Comparison of ENCODE assay signal across 12 cellular contexts in genomic region chr5:172380992-172381643, GRCh38.
DNase-seq lines count a peak whose midpoint lies in the region; ATAC-seq and TF ChIP-seq lines count a peak whose summit lies in the region.
"Had no signal": no experiment of that assay in that cellular context is flagged by ENCODE, and none has a peak within 500 bp of the region (broad histone marks: within the 10 kb centered on the region; RNA-seq: fewer than 3 reads in every experiment).

No MANE protein-coding gene starts in this region.

- H3K36me3 ChIP-seq in rectal smooth muscle tissue (ENCODE audit: control insufficient read depth, insufficient read depth, low read length), result peaks cover 2% of the 10 kb centered on the region

- CTCF ChIA-PET in activated naive CD4-positive, alpha-beta T cell treated with anti-CD3 and anti-CD28 coated beads for 36 hours (lab: Charles Lee), result no interaction called here

- peak; percentile 80 for DNase-seq in G401 (ENCODE audit: low spot score)
- DNase-seq in RPMI7951 (ENCODE audit: low read depth), result peak; percentile 24
- DNase-seq in cardiac septum (ENCODE audit: low spot score), result peak; percentile 82
- DNase-seq in progenitor cell of endocrine pancreas (ENCODE audit: low spot score, unreplicated experiment), result no peak
- DNase-seq in activated CD8-positive, alpha-beta memory T cell treated with anti-CD3 and anti-CD28 coated beads for 24 hours, result no peak
- no peak for DNase-seq in activated naive CD4-positive, alpha-beta T cell treated with anti-CD3 and anti-CD28 coated beads for 36 hours
- DNase-seq: immature natural killer cell; stimulated activated CD4-positive, alpha-beta T cell treated with anti-CD3 and anti-CD28 coated beads, Interleukin-4, amount 100 ng/mL, for 1 hour; T-helper 9 cell had no signal

- H3K9me3 Mint-ChIP-seq in progenitor cell of endocrine pancreas (ENCODE audit: low read depth), result no peaks in the 10 kb centered on the region
- no peaks in the 10 kb centered on the region for H3K9me3 Mint-ChIP-seq in activated naive CD4-positive, alpha-beta T cell treated with anti-CD3 and anti-CD28 coated beads for 36 hours

- H3K27me3 Mint-ChIP-seq in progenitor cell of endocrine pancreas, result no peaks in the 10 kb centered on the region
- no peaks in the 10 kb centered on the region for H3K27me3 Mint-ChIP-seq in activated naive CD4-positive, alpha-beta T cell treated with anti-CD3 and anti-CD28 coated beads for 36 hours (ENCODE audit: low read depth)

- peaks cover 11% of the 10 kb centered on the region for H3K4me1 Mint-ChIP-seq in progenitor cell of endocrine pancreas (ENCODE audit: low read depth)
- no peaks in the 10 kb centered on the region for H3K4me1 Mint-ChIP-seq in activated naive CD4-positive, alpha-beta T cell treated with anti-CD3 and anti-CD28 coated beads for 36 hours (ENCODE audit: low read depth)

- H3K4me3 ChIP-seq in rectal smooth muscle tissue (ENCODE audit: low read length), result no peak overlapping the region
- H3K4me3 ChIP-seq: K562 had no signal

- H3K36me3 Mint-ChIP-seq in progenitor cell of endocrine pancreas (ENCODE audit: insufficient read depth), result peaks cover 21% of the 10 kb centered on the region
- H3K36me3 Mint-ChIP-seq in activated naive CD4-positive, alpha-beta T cell treated with anti-CD3 and anti-CD28 coated beads for 36 hours (ENCODE audit: low read depth), result no peaks in the 10 kb centered on the region
- H3K36me3 Mint-ChIP-seq: immature natural killer cell had no signal

- in situ Hi-C loops in G401 (cut with HindIII; ENCODE audit: low sequenced_read_pairs), result no loop called here

- H3K9ac ChIP-seq in rectal smooth muscle tissue (ENCODE audit: low read length), result no peak overlapping the region

- no peak overlapping the region for H3K27ac Mint-ChIP-seq in progenitor cell of endocrine pancreas
- no peak overlapping the region for H3K27ac Mint-ChIP-seq in activated naive CD4-positive, alpha-beta T cell treated with anti-CD3 and anti-CD28 coated beads for 36 hours
- H3K27ac Mint-ChIP-seq: immature natural killer cell had no signal

- ATAC-seq in GM21619 (IDR thresholded peaks at IDR 0.05; ENCODE audit: unreplicated experiment), result no peak
- ATAC-seq: K562 had no signal

- peaks cover 13% of the 10 kb centered on the region for H3K4me1 ChIP-seq in rectal smooth muscle tissue (ENCODE audit: control insufficient read depth, insufficient read depth, low read length)

- TF ChIP-seq CTCF in progenitor cell of endocrine pancreas (IDR thresholded peaks at IDR 0.05; ENCODE audit: unreplicated experiment), result no peak

- H3K27me3 ChIP-seq in rectal smooth muscle tissue (ENCODE audit: control insufficient read depth, insufficient read depth, low read length), result no peaks in the 10 kb centered on the region

- intact Hi-C loops in cardiac septum (cut with DNase I), result no loop called here
- intact Hi-C loops in activated naive CD4-positive, alpha-beta T cell treated with anti-CD3 and anti-CD28 coated beads for 36 hours (cut with micrococcal nuclease), result no loop called here

- H3K4me3 Mint-ChIP-seq in progenitor cell of endocrine pancreas (ENCODE audit: low read depth), result no peak overlapping the region
- H3K4me3 Mint-ChIP-seq in activated naive CD4-positive, alpha-beta T cell treated with anti-CD3 and anti-CD28 coated beads for 36 hours, result no peak overlapping the region
- H3K4me3 Mint-ChIP-seq: immature natural killer cell had no signal

- H3K27ac ChIP-seq in rectal smooth muscle tissue (ENCODE audit: low read depth, low read length), result peak overlapping the region; percentile 51

Comparison
In these comparisons a context has a peak if more than half of its experiments do, and no peak if none do; other contexts are left out.
1. DNase-seq: peak in G401 (single experiment), RPMI7951 (single experiment) and cardiac septum (single experiment); none in progenitor cell of endocrine pancreas (single experiment), activated CD8-positive, alpha-beta memory T cell treated with anti-CD3 and anti-CD28 coated beads for 24 hours (single experiment) and activated naive CD4-positive, alpha-beta T cell treated with anti-CD3 and anti-CD28 coated beads for 36 hours (single experiment).